ENCODE assay signal across 10 cellular contexts in genomic region chr7:55100172-55100961, GRCh38.
A peak's percentile ranks its signal among the peaks of the same experiment; 100 is the strongest.
DNase-seq lines count a peak whose midpoint lies in the region; ATAC-seq, FAIRE-seq and TF ChIP-seq lines count a peak whose summit lies in the region.
"Had no signal": no experiment of that assay in that cellular context is flagged by ENCODE, and none has a peak within 500 bp of the region (broad histone marks: within the 10 kb centered on the region; RNA-seq: fewer than 3 reads in every experiment).

No MANE protein-coding gene starts in this region.

- H3K36me3 Mint-ChIP-seq in MCF 10A (ENCODE audit: insufficient read depth, unreplicated experiment) (peaks cover 67% of the 10 kb centered on the region), immature natural killer cell (no peaks in the 10 kb centered on the region)
- H3K36me3 Mint-ChIP-seq: activated naive CD4-positive, alpha-beta T cell treated with anti-CD3 and anti-CD28 coated beads, Interleukin-2, amount 50 U/mL, for 72 hours; natural killer cell had no signal

- whole genome bisulfite sequencing in smooth muscle cell (ENCODE audit: low lambda C conversion rate): 52% methylated on average over 15 of the region's 15 CpGs

- H3K9me3 ChIP-seq in kidney (ENCODE audit: control insufficient read depth in 1 of 2, low read length in 2 of 2): no peaks in the 10 kb centered on the region
- H3K9me3 ChIP-seq in smooth muscle cell (replicated peaks; ENCODE audit: low read depth): no peaks in the 10 kb centered on the region

- H3K4me1 Mint-ChIP-seq in MCF 10A (ENCODE audit: insufficient read depth, unreplicated experiment) (peaks cover 64% of the 10 kb centered on the region), immature natural killer cell (peaks cover 3 to 11% of the 10 kb centered on the region in 2 donors)

- BruUV-seq in MCF 10A (replicated peaks; lab: Mats Ljungman, UMichigan): no TSS peak

- H3K4me1 ChIP-seq in kidney (ENCODE audit: control insufficient read depth in 1 of 2, insufficient read depth in 1 of 2, low read depth in 1 of 2, low read length in 2 of 2) (peaks cover 4% of the 10 kb centered on the region in 2 donors), smooth muscle cell (ENCODE audit: low read depth) (peaks cover 33% of the 10 kb centered on the region)

- H3F3A ChIP-seq in smooth muscle cell (ENCODE audit: low read depth): peaks cover 2% of the 10 kb centered on the region

- CTCF ChIA-PET in MCF 10A (lab: Yijun Ruan, JAX): interaction anchor here (0.5 to 1.2 kb wide), 4 partner anchors 19 to 329 kb away, joined by 3 to 5 read pairs (median 3); no protein-coding TSS in a partner anchor

- H3K9me3 Mint-ChIP-seq in MCF 10A (ENCODE audit: unreplicated experiment) (no peaks in the 10 kb centered on the region), immature natural killer cell (no peaks in the 10 kb centered on the region)
- H3K9me3 Mint-ChIP-seq: activated naive CD4-positive, alpha-beta T cell treated with anti-CD3 and anti-CD28 coated beads, Interleukin-2, amount 50 U/mL, for 72 hours; natural killer cell had no signal

- DNase-seq in LHCN-M2 (ENCODE audit: low read depth): peak; percentile 47
- DNase-seq in MCF 10A (ENCODE audit: unreplicated experiment): no peak
- DNase-seq in kidney: peak; percentile 79
- no peak for DNase-seq in smooth muscle cell (lab: John Stamatoyannopoulos, UW; ENCODE audit: unreplicated experiment)
- no peak for DNase-seq in immature natural killer cell
- DNase-seq: natural killer cell had no signal

- H3K79me2 ChIP-seq in smooth muscle cell (ENCODE audit: low read depth): peaks cover 18% of the 10 kb centered on the region

- H3K27ac Mint-ChIP-seq in MCF 10A (ENCODE audit: low read depth, unreplicated experiment): peak overlapping the region; percentile 17
- H3K27ac Mint-ChIP-seq in immature natural killer cell: no peak overlapping the region
- H3K27ac Mint-ChIP-seq: activated naive CD4-positive, alpha-beta T cell treated with anti-CD3 and anti-CD28 coated beads, Interleukin-2, amount 50 U/mL, for 72 hours; natural killer cell had no signal

- no peak for TF ChIP-seq CTCF in MCF 10A (IDR thresholded peaks at IDR 0.05; ENCODE audit: unreplicated experiment)
- TF ChIP-seq CTCF in kidney (IDR thresholded peaks at IDR 0.05; ENCODE audit: borderline replicate concordance, extremely low read depth, insufficient read depth): no peak
- TF ChIP-seq CTCF in smooth muscle cell (IDR thresholded peaks at IDR 0.05; ENCODE audit: borderline replicate concordance, insufficient read depth, poor library complexity, severe bottlenecking): no peak

- no peak for FAIRE-seq in kidney (lab: Jason Lieb, UNC)

- no peak overlapping the region for H3K4me3 Mint-ChIP-seq in MCF 10A (ENCODE audit: unreplicated experiment)
- no peak overlapping the region for H3K4me3 Mint-ChIP-seq in immature natural killer cell
- H3K4me3 Mint-ChIP-seq: natural killer cell had no signal

- H3K27ac ChIP-seq in kidney (ENCODE audit: low read depth in 2 of 2, low read length in 2 of 2) (no peak overlapping the region), smooth muscle cell (ENCODE audit: low read depth) (no peak overlapping the region)

- intact Hi-C loops in MCF 10A (cut with micrococcal nuclease): no loop called here
- intact Hi-C loops in kidney (cut with DNase I): no loop called here

- H3K36me3 ChIP-seq in kidney (ENCODE audit: control insufficient read depth in 1 of 2, insufficient read depth in 2 of 2, low read length in 2 of 2) (no peaks in the 10 kb centered on the region), smooth muscle cell (ENCODE audit: low read depth) (no peaks in the 10 kb centered on the region)

- peaks cover 22% of the 10 kb centered on the region for H4K20me1 ChIP-seq in smooth muscle cell (ENCODE audit: low read depth)

- POLR2A ChIA-PET in MCF 10A (lab: Yijun Ruan, JAX): interaction anchor here (1.0 to 1.4 kb wide), 3 partner anchors 9 to 154 kb away, joined by 3 to 6 read pairs (median 3); no protein-coding TSS in a partner anchor

- H3K27me3 ChIP-seq in smooth muscle cell (ENCODE audit: low read depth): no peaks in the 10 kb centered on the region

- H3K9ac ChIP-seq in kidney (ENCODE audit: low read length in 2 of 2) (no peak overlapping the region), smooth muscle cell (ENCODE audit: low read depth) (no peak overlapping the region)

- ATAC-seq in HG03520 (IDR thresholded peaks at IDR 0.05; ENCODE audit: unreplicated experiment) (no peak), SK-N-SH treated with all-trans-retinoic acid at 6 μM for 48 hours (no peak), HG02970 (IDR thresholded peaks at IDR 0.05; ENCODE audit: low FRiP score, unreplicated experiment) (no peak)
- ATAC-seq: activated naive CD4-positive, alpha-beta T cell treated with anti-CD3 and anti-CD28 coated beads, Interleukin-2, amount 50 U/mL, for 72 hours; natural killer cell had no signal

- H3K4me3 ChIP-seq in kidney (ENCODE audit: low read length in 2 of 2) (no peak overlapping the region), smooth muscle cell (no peak overlapping the region)

- H3K27me3 Mint-ChIP-seq in MCF 10A (ENCODE audit: insufficient read depth, unreplicated experiment) (no peaks in the 10 kb centered on the region), immature natural killer cell (ENCODE audit: low read depth in 3 of 3) (peaks cover 2 to 8% (median 4%) of the 10 kb centered on the region in 3 donors)

- H3K4me2 ChIP-seq in smooth muscle cell: peak overlapping the region; percentile 39

- no peak overlapping the region for H2AFZ ChIP-seq in smooth muscle cell (ENCODE audit: low read depth)

TF ChIP-seq in SK-N-SH treated with all-trans-retinoic acid at 6 μM for 48 hours, 23 proteins besides CTCF, POLR2A, EP300 and RAD21 (continues in another document):
- TF ChIP-seq TCF4 (CRISPR knock-in tag; IDR thresholded peaks at IDR 0.05; ENCODE audit: borderline replicate concordance) (no peak), CSDC2 (CRISPR knock-in tag; IDR thresholded peaks at IDR 0.05) (no peak), ZNF565 (CRISPR knock-in tag; conservative IDR thresholded peaks at IDR 0.05; ENCODE audit: low read depth) (no peak), CSRNP3 (CRISPR knock-in tag; IDR thresholded peaks at IDR 0.05) (no peak), ESRRG (CRISPR knock-in tag; IDR thresholded peaks at IDR 0.05) (no peak), TOX (CRISPR knock-in tag; IDR thresholded peaks at IDR 0.05; ENCODE audit: borderline replicate concordance) (no peak), OSR1 (CRISPR knock-in tag; IDR thresholded peaks at IDR 0.05) (no peak), RARB (CRISPR knock-in tag; IDR thresholded peaks at IDR 0.05) (no peak), PPARA (CRISPR knock-in tag; IDR thresholded peaks at IDR 0.05; ENCODE audit: borderline replicate concordance) (no peak), ZNF70 (CRISPR knock-in tag; IDR thresholded peaks at IDR 0.05) (no peak), ZNF8 (CRISPR knock-in tag; IDR thresholded peaks at IDR 0.05) (no peak), ISL1 (CRISPR knock-in tag; IDR thresholded peaks at IDR 0.05) (no peak), ARNTL (CRISPR knock-in tag; IDR thresholded peaks at IDR 0.05; ENCODE audit: borderline replicate concordance, low read depth) (no peak), GLIS3 (CRISPR knock-in tag; IDR thresholded peaks at IDR 0.05) (no peak), ZC3H10 (CRISPR knock-in tag; IDR thresholded peaks at IDR 0.05) (no peak)
- TF ChIP-seq, protein P1, sequence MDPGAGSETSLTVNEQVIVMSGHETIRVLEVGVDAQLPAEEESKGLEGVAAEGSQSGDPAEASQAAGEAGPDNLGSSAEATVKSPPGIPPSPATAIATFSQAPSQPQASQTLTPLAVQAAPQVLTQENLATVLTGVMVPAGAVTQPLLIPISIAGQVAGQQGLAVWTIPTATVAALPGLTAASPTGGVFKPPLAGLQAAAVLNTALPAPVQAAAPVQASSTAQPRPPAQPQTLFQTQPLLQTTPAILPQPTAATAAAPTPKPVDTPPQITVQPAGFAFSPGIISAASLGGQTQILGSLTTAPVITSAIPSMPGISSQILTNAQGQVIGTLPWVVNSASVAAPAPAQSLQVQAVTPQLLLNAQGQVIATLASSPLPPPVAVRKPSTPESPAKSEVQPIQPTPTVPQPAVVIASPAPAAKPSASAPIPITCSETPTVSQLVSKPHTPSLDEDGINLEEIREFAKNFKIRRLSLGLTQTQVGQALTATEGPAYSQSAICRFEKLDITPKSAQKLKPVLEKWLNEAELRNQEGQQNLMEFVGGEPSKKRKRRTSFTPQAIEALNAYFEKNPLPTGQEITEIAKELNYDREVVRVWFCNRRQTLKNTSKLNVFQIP (CRISPR knock-in tag; IDR thresholded peaks at IDR 0.05; ENCODE audit: borderline replicate concordance, low read depth): no peak

Comparison
In these comparisons a context has a peak if more than half of its experiments do, and no peak if none do; other contexts are left out.
1. DNase-seq: peak in LHCN-M2 (single experiment) and kidney (single experiment); none in MCF 10A (single experiment), smooth muscle cell (single experiment) and immature natural killer cell (0 of 3).